In genomic region chr12:6873094-6874006, GRCh38 we compare ENCODE assay signal across 1 cellular context.
TF ChIP-seq lines count a peak whose summit lies in the region.

Gene SPSB2, minus strand, starts transcription at chr12:6873303. Its CDS starts 402 bp downstream, at chr12:6872901.

TF ChIP-seq in WTC11, 78 proteins besides CTCF, POLR2A, EP300 and RAD21 (continued from another document):
- TF ChIP-seq ZNF281 (CRISPR knock-in tag; IDR thresholded peaks at IDR 0.05) (no peak), EMX1 (CRISPR knock-in tag; IDR thresholded peaks at IDR 0.05) (no peak), ATF1 (CRISPR knock-in tag; IDR thresholded peaks at IDR 0.05) (no peak), FOXP4 (CRISPR knock-in tag; IDR thresholded peaks at IDR 0.05) (no peak), PRDM15 (CRISPR knock-in tag; IDR thresholded peaks at IDR 0.05) (no peak; the same call in 1 of the 2 replicates), SP1 (CRISPR knock-in tag; conservative IDR thresholded peaks at IDR 0.05) (peak; percentile 99), E2F5 (CRISPR knock-in tag; IDR thresholded peaks at IDR 0.05) (peak; percentile 84; the same call in 1 of the 2 replicates), IRF1 (CRISPR knock-in tag; IDR thresholded peaks at IDR 0.05) (no peak), ETV6 (CRISPR knock-in tag; IDR thresholded peaks at IDR 0.05) (0 out of 2 replicates have a peak, but pooled peaks have one; percentile 72), HMGA2 (CRISPR knock-in tag; IDR thresholded peaks at IDR 0.05) (no peak), JUN (CRISPR knock-in tag; IDR thresholded peaks at IDR 0.05) (no peak), CREM (CRISPR knock-in tag; IDR thresholded peaks at IDR 0.05) (peak; percentile 56; the same call in 1 of the 2 replicates), NR1H2 (CRISPR knock-in tag; IDR thresholded peaks at IDR 0.05) (no peak), GABPB1 (CRISPR knock-in tag; IDR thresholded peaks at IDR 0.05) (peak; percentile 51), ZNF532 (CRISPR knock-in tag; IDR thresholded peaks at IDR 0.05; ENCODE audit: borderline replicate concordance) (no peak), E2F4 (CRISPR knock-in tag; IDR thresholded peaks at IDR 0.05; ENCODE audit: borderline replicate concordance, low read depth) (no peak), USF2 (CRISPR knock-in tag; IDR thresholded peaks at IDR 0.05) (peak; percentile 39; the same call in 1 of the 2 replicates), ZNF396 (CRISPR knock-in tag; IDR thresholded peaks at IDR 0.05; ENCODE audit: borderline replicate concordance) (no peak), ZMAT4 (CRISPR knock-in tag; IDR thresholded peaks at IDR 0.05) (no peak), USF1 (CRISPR knock-in tag; IDR thresholded peaks at IDR 0.05) (no peak; the same call in 1 of the 2 replicates), PREB (CRISPR knock-in tag; IDR thresholded peaks at IDR 0.05; ENCODE audit: borderline replicate concordance) (no peak), ZNF263 (CRISPR knock-in tag; IDR thresholded peaks at IDR 0.05; ENCODE audit: low read depth) (no peak), NFE2L1 (CRISPR knock-in tag; IDR thresholded peaks at IDR 0.05) (no peak)
